In the genomic region with DNA sequence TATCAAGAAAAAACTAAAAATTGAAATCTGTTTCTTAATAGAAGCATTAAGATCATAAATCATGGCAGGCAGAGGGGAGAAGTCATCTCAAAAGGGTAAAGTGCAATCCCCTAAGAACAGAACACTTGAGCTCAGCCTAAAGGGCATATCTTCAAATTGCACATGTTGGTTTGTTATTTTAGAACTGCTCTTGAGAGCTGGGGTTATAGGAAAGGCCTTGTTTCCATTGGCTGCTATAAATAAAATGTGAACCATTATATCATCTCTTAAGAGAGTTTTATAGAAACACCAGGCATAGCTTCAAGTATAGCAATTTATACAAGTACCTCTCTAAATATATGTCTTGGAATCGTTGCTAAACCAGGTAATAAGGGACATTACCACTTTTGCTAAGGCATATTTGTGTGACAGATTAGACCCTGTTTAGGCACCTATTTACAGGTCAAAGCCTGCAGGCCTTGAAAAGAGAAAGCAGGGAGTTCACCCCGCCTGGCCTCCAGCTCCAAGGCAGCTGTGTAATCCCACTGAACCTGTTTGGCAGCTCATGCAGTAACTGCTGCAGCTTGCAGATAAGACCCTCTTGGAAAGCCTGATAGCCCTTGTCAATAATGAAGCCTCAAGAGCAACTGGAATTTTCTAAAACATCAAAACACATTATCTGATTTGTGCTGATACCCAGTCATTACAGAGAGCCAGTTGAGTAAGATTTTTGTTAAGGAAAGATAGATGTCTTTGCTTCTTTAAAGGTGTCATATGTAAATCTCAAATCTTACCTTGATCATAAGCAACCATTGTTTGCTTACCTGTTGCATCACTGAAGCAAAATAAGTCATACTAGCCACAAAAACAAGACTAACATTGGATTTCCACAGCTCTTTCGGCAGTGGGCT, we compare ENCODE assay signal across 11 cellular contexts. TPM values are rescaled to one million over a fixed set of nuclear protein-coding genes. Genes with fewer than 3 reads are reported as not detected.
A peak's percentile ranks its signal among the peaks of the same experiment; 100 is the strongest.
DNase-seq lines count a peak whose midpoint lies in the region; TF ChIP-seq lines count a peak whose summit lies in the region.
"Had no signal": no experiment of that assay in that cellular context is flagged by ENCODE, and none has a peak within 500 bp of the region (broad histone marks: within the 10 kb centered on the region; RNA-seq: fewer than 3 reads in every experiment).

No MANE protein-coding gene starts in this region.

- H3K27ac ChIP-seq in SK-N-MC (peak overlapping the region; percentile 51; the same call in 1 of the 2 replicates), MM.1S (ENCODE audit: low read length) (no peak overlapping the region), substantia nigra (ENCODE audit: low read depth, low read length, poor library complexity, severe bottlenecking) (no peak overlapping the region)
- H3K27ac ChIP-seq: A549, GM23248 had no signal

- TF ChIP-seq CTCF in MM.1S (IDR thresholded peaks at IDR 0.05; ENCODE audit: low read length): no peak

- no peaks in the 10 kb centered on the region for H4K20me1 ChIP-seq in MM.1S (ENCODE audit: insufficient read depth, low read length)

- H3K4me2 ChIP-seq in MM.1S (ENCODE audit: low read depth, low read length): no peak overlapping the region
- H3K4me2 ChIP-seq: A549 had no signal

- H3K4me1 ChIP-seq in MM.1S (ENCODE audit: low read length): no peaks in the 10 kb centered on the region
- H3K4me1 ChIP-seq: A549 had no signal

- H3K36me3 ChIP-seq in SK-N-MC (ENCODE audit: insufficient read depth, low read length): no peaks in the 10 kb centered on the region
- H3K36me3 ChIP-seq in MM.1S (replicated peaks; ENCODE audit: insufficient read depth, low read length): no peaks in the 10 kb centered on the region

- no peak overlapping the region for H2AFZ ChIP-seq in MM.1S (ENCODE audit: low read length)

- peak overlapping the region; percentile 56 for H3K4me3 ChIP-seq in SK-N-MC
- H3K4me3 ChIP-seq in MM.1S (ENCODE audit: low read length): no peak overlapping the region
- H3K4me3 ChIP-seq: A549, GM23248 had no signal

- no peaks in the 10 kb centered on the region for H3K9me2 ChIP-seq in MM.1S (replicated peaks; ENCODE audit: insufficient read depth, low read length)

- H3K27me3 ChIP-seq in MM.1S (replicated peaks; ENCODE audit: insufficient read depth, low read length): no peaks in the 10 kb centered on the region

- H3K79me2 ChIP-seq in MM.1S (ENCODE audit: low read length): no peaks in the 10 kb centered on the region

- no peaks in the 10 kb centered on the region for H3F3A ChIP-seq in MM.1S (ENCODE audit: insufficient read depth, low read length)

- DNase-seq in NCI-H524 (lab: John Stamatoyannopoulos, UW) (peak; percentile 10 to 58), NCI-H524 treated with DMSO at 0.1 percent for 48 hours (lab: John Stamatoyannopoulos, UW) (no peak), SK-N-MC (ENCODE audit: low read depth, low spot score) (no peak), iPS-NIHi7 (ENCODE audit: extremely low spot score) (peak; percentile 69), ureter (ENCODE audit: low spot score) (peak; percentile 70), MM.1S (no peak), substantia nigra (lab: John Stamatoyannopoulos, UW) (no peak)
- no peak for DNase-seq in activated naive CD4-positive, alpha-beta T cell treated with Interleukin-2 at 50 U/mL for 16 hours
- DNase-seq: activated effector memory CD4-positive, alpha-beta T cell treated with anti-CD3 and anti-CD28 coated beads, Interleukin-2, amount 50 U/mL, for 16 hours had no signal

- H3K9ac ChIP-seq in SK-N-MC (ENCODE audit: insufficient read length) (no peak overlapping the region), MM.1S (ENCODE audit: low read length) (no peak overlapping the region)
- H3K9ac ChIP-seq: GM23248 had no signal

- no peaks in the 10 kb centered on the region for H3K9me3 ChIP-seq in SK-N-MC (ENCODE audit: low read depth, low read length)
- H3K9me3 ChIP-seq in MM.1S (replicated peaks; ENCODE audit: insufficient read depth, low read length): no peaks in the 10 kb centered on the region
- H3K9me3 ChIP-seq: A549 had no signal

RNA-seq across cellular contexts. Expression of a gene that starts 24.2 kb away (rescaled TPM):
- 17.0 TPM for total RNA-seq in ureter

RNA-seq across cellular contexts. Expression of a gene that starts 34.5 kb away (rescaled TPM):
- 30.0 TPM for total RNA-seq in ureter

RNA-seq across cellular contexts. Expression of a gene that starts 51.5 kb away (rescaled TPM):
- total RNA-seq in ureter: 34.9 TPM

Comparison
In these comparisons a context has a peak if more than half of its experiments do, and no peak if none do; other contexts are left out.
1. DNase-seq: peak in NCI-H524 (2 of 2), iPS-NIHi7 (single experiment) and ureter (single experiment); none in NCI-H524 treated with DMSO at 0.1 percent for 48 hours (single experiment), SK-N-MC (single experiment), activated naive CD4-positive, alpha-beta T cell treated with Interleukin-2 at 50 U/mL for 16 hours (single experiment), MM.1S (single experiment) and substantia nigra (0 of 49).